Comparison of ENCODE assay signal across 8 cellular contexts in the genomic region with DNA sequence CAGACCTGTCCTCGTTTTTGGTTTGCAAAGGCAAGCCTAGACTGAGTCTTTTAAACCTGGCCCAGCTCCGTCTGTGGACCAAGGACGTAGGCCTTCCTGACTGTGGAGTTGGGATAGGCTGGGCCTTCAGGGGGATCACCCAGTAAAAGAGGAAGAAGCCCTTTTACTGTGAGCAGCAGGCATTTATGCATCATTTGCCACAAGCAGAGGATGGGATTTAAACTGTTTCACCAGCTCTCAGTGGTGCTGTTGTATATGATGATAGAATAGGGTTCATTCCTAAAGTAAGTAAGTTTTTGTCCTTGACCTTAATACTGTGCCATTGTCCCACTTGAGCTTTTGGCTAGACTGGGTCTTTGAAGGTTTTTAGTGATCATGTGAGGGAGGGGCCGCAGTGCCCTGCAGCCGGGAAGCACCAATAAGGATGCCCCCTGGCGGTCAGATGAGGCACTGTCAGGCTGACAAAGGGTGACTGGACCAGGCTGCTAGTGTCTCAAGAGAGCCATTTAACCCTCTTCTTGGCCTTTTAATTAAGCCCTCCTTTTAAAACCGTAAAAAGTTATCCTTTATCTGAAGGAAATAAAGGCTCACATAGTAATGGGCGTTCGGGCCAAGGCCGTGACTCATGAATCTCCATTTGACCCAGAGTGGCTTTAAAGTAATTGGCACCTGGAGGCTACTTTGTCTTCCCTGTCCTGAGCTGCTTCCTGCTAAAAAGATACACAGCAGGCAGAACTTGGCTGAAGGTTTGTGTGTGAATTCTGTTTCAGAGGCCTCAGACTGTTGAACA.
A peak's percentile ranks its signal among the peaks of the same experiment; 100 is the strongest.
DNase-seq lines count a peak whose midpoint lies in the region; ATAC-seq and TF ChIP-seq lines count a peak whose summit lies in the region.

No MANE protein-coding gene starts in this region.

- no peaks in the 10 kb centered on the region for H3K9me3 Mint-ChIP-seq in activated naive CD4-positive, alpha-beta T cell treated with anti-CD3 and anti-CD28 coated beads, Interleukin-2, amount 50 U/mL, for 72 hours

- TF ChIP-seq POLR2A in prostate gland (IDR thresholded peaks at IDR 0.05): no peak
- TF ChIP-seq POLR2A in upper lobe of left lung (IDR thresholded peaks at IDR 0.05): no peak

- intact Hi-C loops in cardiac septum (cut with DNase I) (loop anchor here (5.0 to 10.0 kb wide), 7 partner anchors 76 to 436 kb away; partner anchors contain the start of genes DCAF12, UBAP1 and UBE2R2), prostate gland (cut with DNase I) (loop anchor here (2.0 to 5.0 kb wide), 3 partner anchors 74 to 126 kb away; partner anchors contain the start of genes DCAF12, MYORG and UBAP1)

- H3K4me1 ChIP-seq in SK-N-SH (ENCODE audit: control insufficient read depth in 1 of 2, insufficient read depth in 2 of 2, low read depth in 1 of 2, low read length in 1 of 2) (peaks cover 17 to 25% of the 10 kb centered on the region in 2 experiments; a peak in 3 of 4 replicates), prostate gland (replicated peaks) (no peaks in the 10 kb centered on the region), upper lobe of left lung (peaks cover 0 to 11% (median 6%) of the 10 kb centered on the region in 4 donors)

- no peaks in the 10 kb centered on the region for H3K9me2 ChIP-seq in SK-N-SH

- peak overlapping the region in 1 of 2 experiments; percentile 16; a peak in 1 of 4 replicates for H3K4me3 ChIP-seq in SK-N-SH (ENCODE audit: low read depth in 2 of 2, low read length in 1 of 2)
- H3K4me3 ChIP-seq in prostate gland: no peak overlapping the region
- H3K4me3 ChIP-seq in upper lobe of left lung: no peak overlapping the region

- H4K20me1 ChIP-seq in SK-N-SH (ENCODE audit: insufficient read depth): peaks cover 8% of the 10 kb centered on the region; the same call in 1 of the 2 replicates

- DNase-seq in GDM1 (lab: John Stamatoyannopoulos, UW): peak; percentile 47
- DNase-seq in HK-2 (ENCODE audit: unreplicated experiment): peak; percentile 46
- DNase-seq in SK-N-SH: peak; percentile 72
- peak; percentile 63 to 80 for DNase-seq in activated naive CD4-positive, alpha-beta T cell treated with anti-CD3 and anti-CD28 coated beads, Interleukin-2, amount 50 U/mL, for 72 hours (ENCODE audit: low spot score in 2 of 2)
- peak; percentile 87 for DNase-seq in cardiac septum (ENCODE audit: low spot score)
- peak; percentile 43 for DNase-seq in prostate gland (ENCODE audit: low spot score)
- DNase-seq in upper lobe of left lung: peak in 1 of 2 donors; percentile 71
- no peak for DNase-seq in NCI-H1092 (lab: John Stamatoyannopoulos, UW)

- H3K9ac ChIP-seq in SK-N-SH: no peak overlapping the region

- POLR2A ChIA-PET in SK-N-SH (lab: Yijun Ruan, JAX): no interaction called here

- no peak overlapping the region for H2AFZ ChIP-seq in SK-N-SH (ENCODE audit: low read depth)

- peaks cover 14% of the 10 kb centered on the region for H3K79me2 ChIP-seq in SK-N-SH (ENCODE audit: insufficient read depth)

- H3K27me3 ChIP-seq in SK-N-SH (ENCODE audit: insufficient read depth): no peaks in the 10 kb centered on the region
- H3K27me3 ChIP-seq in prostate gland (replicated peaks; ENCODE audit: insufficient read depth): no peaks in the 10 kb centered on the region
- H3K27me3 ChIP-seq in upper lobe of left lung: no peaks in the 10 kb centered on the region

- CTCF ChIA-PET in SK-N-SH (lab: Yijun Ruan, JAX): interaction anchor here (0.6 to 4.5 kb wide), 33 partner anchors 9 to 629 kb away, joined by 3 to 24 read pairs (median 4); partner anchors contain the start of genes UBAP1 and UBAP2

- peak overlapping the region; percentile 34 to 69; a peak in 3 of 4 replicates for H3K27ac ChIP-seq in SK-N-SH (ENCODE audit: low read depth in 2 of 2, low read length in 1 of 2)
- H3K27ac ChIP-seq in prostate gland: peak overlapping the region; percentile 13 to 30
- H3K27ac ChIP-seq in upper lobe of left lung: peak overlapping the region; percentile 5 to 46 (median 34)

- peaks cover 22% of the 10 kb centered on the region for H3F3A ChIP-seq in SK-N-SH (replicated peaks; ENCODE audit: insufficient read depth)

- peak; percentile 89 for TF ChIP-seq CTCF in SK-N-SH (IDR thresholded peaks at IDR 0.05)
- TF ChIP-seq CTCF in prostate gland (IDR thresholded peaks at IDR 0.05): peak; percentile 61 to 89 (median 84)
- peak; percentile 11 to 91 (median 86) for TF ChIP-seq CTCF in upper lobe of left lung (IDR thresholded peaks at IDR 0.05)

- no peak overlapping the region for H3K4me2 ChIP-seq in SK-N-SH

- TF ChIP-seq EP300 in SK-N-SH (IDR thresholded peaks at IDR 0.05; ENCODE audit: borderline replicate concordance in 1 of 2, low read depth in 1 of 2, low read length in 1 of 2) (no peak), upper lobe of left lung (IDR thresholded peaks at IDR 0.05) (no peak)

- no peaks in the 10 kb centered on the region for H3K9me3 ChIP-seq in SK-N-SH
- no peaks in the 10 kb centered on the region for H3K9me3 ChIP-seq in prostate gland
- H3K9me3 ChIP-seq in upper lobe of left lung: no peaks in the 10 kb centered on the region

- peak; percentile 62 to 79 for ATAC-seq in activated naive CD4-positive, alpha-beta T cell treated with anti-CD3 and anti-CD28 coated beads, Interleukin-2, amount 50 U/mL, for 72 hours
- ATAC-seq in upper lobe of left lung (ENCODE audit: low FRiP score in 2 of 2): peak; percentile 58

- H3K27ac Mint-ChIP-seq in activated naive CD4-positive, alpha-beta T cell treated with anti-CD3 and anti-CD28 coated beads, Interleukin-2, amount 50 U/mL, for 72 hours: peak overlapping the region in 1 of 2 donors; percentile 65

- peak; percentile 57 for TF ChIP-seq RAD21 in SK-N-SH (IDR thresholded peaks at IDR 0.05; ENCODE audit: low read length)

- H3K36me3 ChIP-seq in SK-N-SH (replicated peaks in 1 of 2; ENCODE audit: control insufficient read depth in 1 of 2, insufficient read depth in 2 of 2, low read length in 1 of 2): peaks cover 3 to 70% of the 10 kb centered on the region in 2 experiments
- H3K36me3 ChIP-seq in prostate gland: no peaks in the 10 kb centered on the region
- H3K36me3 ChIP-seq in upper lobe of left lung: peaks cover 24 to 78% (median 38%) of the 10 kb centered on the region in 4 donors

- peaks cover 0 to 10% of the 10 kb centered on the region in 2 donors for H3K36me3 Mint-ChIP-seq in activated naive CD4-positive, alpha-beta T cell treated with anti-CD3 and anti-CD28 coated beads, Interleukin-2, amount 50 U/mL, for 72 hours

- WGBS in SK-N-SH (ENCODE audit: low lambda C conversion rate): 65% methylated on average over 8 of the region's 10 CpGs
- WGBS in prostate gland: 37% methylated on average over 10 of the region's 10 CpGs
- 52 to 53% methylated on average over 10 of the region's 10 CpGs for WGBS in upper lobe of left lung, 2 donors

TF ChIP-seq in SK-N-SH, 30 proteins besides CTCF, POLR2A, EP300 and RAD21:
- TF ChIP-seq NFIC (IDR thresholded peaks at IDR 0.05; ENCODE audit: borderline replicate concordance) (no peak), SMC3 (IDR thresholded peaks at IDR 0.05; ENCODE audit: low read depth, low read length) (peak; percentile 68)
